Comparison of ENCODE assay signal across 20 cellular contexts in genomic region chr3:180085122-180085710, GRCh38. TPM values are rescaled to one million over a fixed set of nuclear protein-coding genes. Genes with fewer than 3 reads are reported as not detected.
DNase-seq lines count a peak whose midpoint lies in the region; ATAC-seq and TF ChIP-seq lines count a peak whose summit lies in the region.
"Had no signal": no experiment of that assay in that cellular context is flagged by ENCODE, and none has a peak within 500 bp of the region (broad histone marks: within the 10 kb centered on the region; RNA-seq: fewer than 3 reads in every experiment).

No MANE protein-coding gene starts in this region.

- H3K36me3 ChIP-seq in lower lobe of right lung (no peaks in the 10 kb centered on the region), tibial nerve (no peaks in the 10 kb centered on the region)
- H3K36me3 ChIP-seq: esophagus muscularis mucosa, transverse colon had no signal

- TF ChIP-seq CTCF in lower lobe of right lung (IDR thresholded peaks at IDR 0.05): no peak
- no peak for TF ChIP-seq CTCF in tibial nerve (IDR thresholded peaks at IDR 0.05)

- no peak for TF ChIP-seq EP300 in tibial nerve (IDR thresholded peaks at IDR 0.05)

- H3K4me3 ChIP-seq in lower lobe of right lung (no peak overlapping the region), tibial nerve (no peak overlapping the region)
- H3K4me3 ChIP-seq: esophagus muscularis mucosa, transverse colon had no signal

- H3K9me3 ChIP-seq in lower lobe of right lung (no peaks in the 10 kb centered on the region), tibial nerve (peaks cover 0 to 5% (median 0%) of the 10 kb centered on the region in 4 donors)
- H3K9me3 ChIP-seq: esophagus muscularis mucosa, transverse colon had no signal

- DNase-seq in NCI-H2196 (lab: John Stamatoyannopoulos, UW; ENCODE audit: unreplicated experiment) (peak; percentile 52), NCI-H2196 treated with DMSO at 0.1 percent for 48 hours (lab: John Stamatoyannopoulos, UW; ENCODE audit: unreplicated experiment) (no peak), HT-29 (ENCODE audit: low spot score) (peak; percentile 15), NCI-H2107 treated with DMSO at 0.1 percent for 48 hours (lab: John Stamatoyannopoulos, UW; ENCODE audit: unreplicated experiment) (peak; percentile 91), lower lobe of right lung (peak; percentile 18), left cardiac atrium (no peak), tibial nerve (ENCODE audit: low spot score in 2 of 2) (no peak)
- DNase-seq: ACHN; activated CD4-positive, alpha-beta T cell treated with anti-CD3 and anti-CD28 coated beads, Interleukin-2, amount 10 ng/mL, durations not matched to agents 7 days and 5 days; activated T-cell treated with anti-CD3 and anti-CD28 coated beads, Interleukin-2, amount 50 U/mL, for 48 hours; amygdala; cortex of kidney; left colon; NCI-H1694 treated with DMSO at 0.1 percent for 48 hours; stimulated activated CD4-positive, alpha-beta T cell treated with anti-CD3 and anti-CD28 coated beads, Interleukin-15, amount 100 ng/mL, for 24 hours; T-helper 17 cell; transverse colon had no signal

- intact Hi-C loops in lower lobe of right lung (cut with DNase I): no loop called here
- intact Hi-C loops in left cardiac atrium (cut with DNase I): no loop called here

- H3K27me3 ChIP-seq in lower lobe of right lung (ENCODE audit: low read depth) (no peaks in the 10 kb centered on the region), tibial nerve (no peaks in the 10 kb centered on the region)
- H3K27me3 ChIP-seq: esophagus muscularis mucosa, transverse colon had no signal

- WGBS in tibial nerve, 2 donors: 55 to 57% methylated on average over 2 of the region's 2 CpGs

- peak in 1 of 2 donors; percentile 41 for ATAC-seq in lower lobe of right lung
- ATAC-seq in left cardiac atrium: no peak
- no peak for ATAC-seq in GM18909 (IDR thresholded peaks at IDR 0.05; ENCODE audit: poor library complexity, unreplicated experiment)
- ATAC-seq: left colon, T-helper 17 cell had no signal

- H3K27ac ChIP-seq in lower lobe of right lung (no peak overlapping the region), tibial nerve (no peak overlapping the region)
- H3K27ac ChIP-seq: esophagus muscularis mucosa, transverse colon had no signal

- H3K4me1 ChIP-seq in lower lobe of right lung (no peaks in the 10 kb centered on the region), tibial nerve (no peaks in the 10 kb centered on the region)
- H3K4me1 ChIP-seq: esophagus muscularis mucosa, transverse colon had no signal

- TF ChIP-seq POLR2A in tibial nerve (IDR thresholded peaks at IDR 0.05): no peak

RNA-seq across cellular contexts. Expression of gene PEX5L, which starts 48.5 kb away (rescaled TPM):
- not detected in 2 replicates for total RNA-seq in HT-29 (2014; rRNA removed; shearing (Covaris generic))
- total RNA-seq in lower lobe of right lung: not detected
- 1 to 10 TPM in 1 of 2 donors, under 1 TPM in 1; 0.39 to 1.4 TPM for total RNA-seq in left cardiac atrium
- 10 to 100 TPM; 29.1 to 36.5 (median 32.3) TPM for total RNA-seq in tibial nerve
- total RNA-seq: left colon, pulmonary artery endothelial cell, T-helper 17 cell had no signal

Comparison
In these comparisons a context has a peak if more than half of its experiments do, and no peak if none do; other contexts are left out.
1. DNase-seq: peak in NCI-H2196 (single experiment), HT-29 (single experiment), NCI-H2107 treated with DMSO at 0.1 percent for 48 hours (single experiment) and lower lobe of right lung (single experiment); none in NCI-H2196 treated with DMSO at 0.1 percent for 48 hours (single experiment), left cardiac atrium (single experiment) and tibial nerve (0 of 2).
2. RNA of gene PEX5L, which starts 48.5 kb away (total RNA-seq): 29.1 to 36.5 TPM in tibial nerve; 0.39 to 1.4 TPM in left cardiac atrium, not detected in lower lobe of right lung (single experiment) and not detected in HT-29; every median in the first group is over 10 times any median in the second.